22 cellular contexts compared by ENCODE assay signal in the genomic region with DNA sequence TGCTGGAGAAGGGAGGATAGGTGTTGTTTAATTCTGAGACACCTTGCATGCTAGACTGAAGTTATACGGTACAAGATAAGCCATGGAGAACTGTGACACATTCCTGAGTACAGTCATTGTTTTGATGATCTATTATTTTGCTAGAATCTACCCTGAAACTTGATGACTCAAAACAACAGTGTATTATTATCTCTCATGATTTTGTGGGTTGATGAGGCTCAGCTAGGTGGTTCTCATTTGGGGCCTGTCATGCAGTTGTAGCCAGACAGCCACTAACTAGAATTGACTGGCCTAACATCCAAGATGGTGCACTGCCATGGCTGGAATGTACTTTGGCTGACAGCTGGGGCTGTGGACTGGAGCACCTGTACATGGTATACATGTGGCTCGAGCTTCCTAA. TPM values are rescaled to one million over a fixed set of nuclear protein-coding genes. Genes with fewer than 3 reads are reported as not detected.
DNase-seq lines count a peak whose midpoint lies in the region; ATAC-seq and TF ChIP-seq lines count a peak whose summit lies in the region.
"Had no signal": no experiment of that assay in that cellular context is flagged by ENCODE, and none has a peak within 500 bp of the region (broad histone marks: within the 10 kb centered on the region; RNA-seq: fewer than 3 reads in every experiment).

No MANE protein-coding gene starts in this region.

- intact Hi-C loops in thyroid gland (cut with DNase I) = no loop called here

- no peak for TF ChIP-seq CTCF in thyroid gland (IDR thresholded peaks at IDR 0.05)

- peaks cover 22% of the 10 kb centered on the region for H3K27me3 Mint-ChIP-seq in activated naive CD8-positive, alpha-beta T cell treated with anti-CD3 and anti-CD28 coated beads for 36 hours

- peaks cover 38% of the 10 kb centered on the region for H3K36me3 Mint-ChIP-seq in activated naive CD8-positive, alpha-beta T cell treated with anti-CD3 and anti-CD28 coated beads for 36 hours
- H3K36me3 Mint-ChIP-seq: CD8-positive, alpha-beta T cell had no signal

- H3K36me3 ChIP-seq in thyroid gland = no peaks in the 10 kb centered on the region
- H3K36me3 ChIP-seq: upper lobe of right lung had no signal

- TF ChIP-seq POLR2A in thyroid gland (IDR thresholded peaks at IDR 0.05) = no peak

- no peaks in the 10 kb centered on the region for H3K27me3 ChIP-seq in thyroid gland
- H3K27me3 ChIP-seq: upper lobe of right lung had no signal

- peaks cover 30% of the 10 kb centered on the region for H3K9me3 Mint-ChIP-seq in activated naive CD8-positive, alpha-beta T cell treated with anti-CD3 and anti-CD28 coated beads for 36 hours
- H3K9me3 Mint-ChIP-seq: CD8-positive, alpha-beta T cell had no signal

- no peak overlapping the region for H3K27ac ChIP-seq in thyroid gland
- H3K27ac ChIP-seq: coronary artery, epithelial cell of prostate, PC-9, upper lobe of right lung had no signal

- ATAC-seq in HG02610 (IDR thresholded peaks at IDR 0.05; ENCODE audit: unreplicated experiment) (peak; percentile 85), GM18519 (IDR thresholded peaks at IDR 0.05; ENCODE audit: low FRiP score, unreplicated experiment) (no peak)
- ATAC-seq: CD8-positive, alpha-beta T cell; HepG2; upper lobe of right lung had no signal

- H3K4me3 Mint-ChIP-seq in activated naive CD8-positive, alpha-beta T cell treated with anti-CD3 and anti-CD28 coated beads for 36 hours = peak overlapping the region; percentile 19
- H3K4me3 Mint-ChIP-seq: CD8-positive, alpha-beta T cell had no signal

- peak; percentile 45 to 59 for DNase-seq in activated CD4-positive, alpha-beta T cell treated with anti-CD3 and anti-CD28 coated beads, Interleukin-2, amount 50 U/mL, for 48 hours
- DNase-seq in activated CD4-positive, alpha-beta T cell treated with anti-CD3 and anti-CD28 coated beads for 1 hour = no peak
- peak; percentile 38 for DNase-seq in activated naive CD8-positive, alpha-beta T cell treated with anti-CD3 and anti-CD28 coated beads for 36 hours
- peak; percentile 30 to 54 for DNase-seq in stimulated activated CD4-positive, alpha-beta T cell treated with anti-CD3 and anti-CD28 coated beads, Interleukin-4, amount 100 ng/mL, for 48 hours (ENCODE audit: low read depth in 2 of 2)
- DNase-seq in thyroid gland (no peak), NCI-H82 (lab: John Stamatoyannopoulos, UW) (no peak)
- DNase-seq: ACHN; CD8-positive, alpha-beta T cell; EL; H7; MM.1S; NCI-H2081; NCI-H526 treated with DMSO at 0.1 percent for 48 hours; PC-9; T1000; upper lobe of right lung had no signal

- H3K9me3 ChIP-seq in thyroid gland = no peaks in the 10 kb centered on the region
- H3K9me3 ChIP-seq: upper lobe of right lung had no signal

- peak overlapping the region; percentile 83 for H3K27ac Mint-ChIP-seq in activated naive CD8-positive, alpha-beta T cell treated with anti-CD3 and anti-CD28 coated beads for 36 hours
- H3K27ac Mint-ChIP-seq: CD8-positive, alpha-beta T cell had no signal

- peaks cover 33% of the 10 kb centered on the region for H3K4me1 Mint-ChIP-seq in activated naive CD8-positive, alpha-beta T cell treated with anti-CD3 and anti-CD28 coated beads for 36 hours

- peaks cover 7 to 9% of the 10 kb centered on the region in 2 donors for H3K4me1 ChIP-seq in thyroid gland

- 95 to 97% methylated on average over 1 to 2 of the region's 2 CpGs for WGBS in thyroid gland, 2 donors

- H3K4me3 ChIP-seq in thyroid gland (replicated peaks in 1 of 3) = no peak overlapping the region
- H3K4me3 ChIP-seq: coronary artery, PC-9, upper lobe of right lung had no signal

RNA-seq across cellular contexts. Expression of gene IL1R1, which starts 5.4 kb away (rescaled TPM):
- total RNA-seq in activated naive CD8-positive, alpha-beta T cell treated with anti-CD3 and anti-CD28 coated beads for 36 hours = 1 to 10 TPM in 1 of 2 experiments, under 1 TPM in 1; 0.70 to 1.2 TPM
- total RNA-seq in thyroid gland = 100 to 1,000 TPM in 2 of 4 donors, 10 to 100 TPM in 2; 57.6 to 220 (median 103) TPM

RNA-seq across cellular contexts. Expression of gene IL1RL2, which starts 49.7 kb away (rescaled TPM):
- total RNA-seq in activated naive CD8-positive, alpha-beta T cell treated with anti-CD3 and anti-CD28 coated beads for 36 hours = under 1 TPM in 1 of 2 experiments, not detected in 1; 0.25 TPM
- 1 to 10 TPM; 2.2 to 6.2 (median 3.7) TPM for total RNA-seq in thyroid gland
- total RNA-seq: CD8-positive, alpha-beta T cell; H7; HepG2; SK-MEL-5 had no signal

Comparison
In these comparisons a context has a peak if more than half of its experiments do, and no peak if none do; other contexts are left out.
1. DNase-seq: peak in activated CD4-positive, alpha-beta T cell treated with anti-CD3 and anti-CD28 coated beads, Interleukin-2, amount 50 U/mL, for 48 hours (2 of 2), activated naive CD8-positive, alpha-beta T cell treated with anti-CD3 and anti-CD28 coated beads for 36 hours (single experiment) and stimulated activated CD4-positive, alpha-beta T cell treated with anti-CD3 and anti-CD28 coated beads, Interleukin-4, amount 100 ng/mL, for 48 hours (2 of 2); none in activated CD4-positive, alpha-beta T cell treated with anti-CD3 and anti-CD28 coated beads for 1 hour (single experiment), thyroid gland (0 of 2) and NCI-H82 (single experiment).
2. RNA of gene IL1R1, which starts 5.4 kb away (total RNA-seq): 57.6 to 220 TPM in thyroid gland; 0.70 to 1.2 TPM in activated naive CD8-positive, alpha-beta T cell treated with anti-CD3 and anti-CD28 coated beads for 36 hours; every median in the first group is over 10 times any median in the second.